In genomic region chr7:82294258-82294855, GRCh38 we compare ENCODE assay signal across 2 cellular contexts.
TF ChIP-seq lines count a peak whose summit lies in the region.

No MANE protein-coding gene starts in this region.

TF ChIP-seq in IMR-90, 13 proteins besides CTCF, POLR2A, EP300 and RAD21:
- TF ChIP-seq CEBPB (IDR thresholded peaks at IDR 0.05; ENCODE audit: low read depth, low read length) = 0 out of 2 replicates have a peak, but pooled peaks have one; percentile 18
- peak; percentile 71 for TF ChIP-seq NFE2L2 (IDR thresholded peaks at IDR 0.05; ENCODE audit: low read depth, low read length)
- no peak for TF ChIP-seq ELK1 (IDR thresholded peaks at IDR 0.05; ENCODE audit: borderline replicate concordance, low read depth, low read length)

TF ChIP-seq in endothelial cell of umbilical vein, 7 proteins besides CTCF, POLR2A, EP300 and RAD21:
- TF ChIP-seq EZH2 (IDR thresholded peaks at IDR 0.05; ENCODE audit: borderline replicate concordance, low read depth, low read length, severe bottlenecking) = no peak
- peak; percentile 12 for TF ChIP-seq FOS (IDR thresholded peaks at IDR 0.05; ENCODE audit: borderline replicate concordance, insufficient read depth, low read length)
